In the genomic region with DNA sequence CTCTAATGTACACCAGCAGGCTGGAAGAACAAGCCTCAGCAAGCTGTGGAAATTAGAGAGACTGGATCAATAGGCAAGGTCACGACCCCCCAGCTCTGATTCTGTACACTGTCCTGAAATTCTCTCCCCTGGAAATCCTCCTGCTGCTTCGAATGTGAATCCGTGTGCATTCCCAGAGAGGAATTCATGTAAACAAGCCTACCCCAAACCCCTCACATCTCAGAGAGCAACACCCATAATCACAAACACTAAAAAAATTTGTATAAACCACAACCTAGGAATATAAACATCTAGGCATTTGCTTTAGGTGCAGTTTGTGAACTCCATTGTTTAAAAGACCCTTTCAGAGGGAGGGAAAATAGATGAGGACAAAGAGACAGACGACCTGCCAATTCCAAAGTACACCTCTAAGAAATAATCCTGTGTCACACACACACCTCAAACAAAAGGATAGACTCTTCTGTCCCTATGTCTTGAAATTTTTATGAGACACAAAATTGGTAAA, we compare ENCODE assay signal across 1 cellular context.
TF ChIP-seq lines count a peak whose summit lies in the region.

No MANE protein-coding gene starts in this region.

TF ChIP-seq in HepG2, 621 proteins besides CTCF, POLR2A, EP300 and RAD21 (continued from another document and continues in another):
- 0 out of 2 replicates have a peak, but pooled peaks have one; percentile 21 for TF ChIP-seq HNF1B (CRISPR knock-in tag; IDR thresholded peaks at IDR 0.05)
- 0 out of 2 replicates have a peak, but pooled peaks have one; percentile 18 for TF ChIP-seq MEIS2 (CRISPR knock-in tag; IDR thresholded peaks at IDR 0.05)
- no peak for TF ChIP-seq ZKSCAN1 (IDR thresholded peaks at IDR 0.05; ENCODE audit: low read length)
- peak; percentile 87; the same call in 1 of the 2 replicates for TF ChIP-seq GATA4 (IDR thresholded peaks at IDR 0.05; ENCODE audit: borderline replicate concordance, low read depth)
- peak; percentile 75; the same call in 1 of the 2 replicates for TF ChIP-seq ZNF670 (CRISPR knock-in tag; IDR thresholded peaks at IDR 0.05; ENCODE audit: borderline replicate concordance)
- no peak for TF ChIP-seq ATF2 (CRISPR knock-in tag; IDR thresholded peaks at IDR 0.05)
- no peak for TF ChIP-seq GPN1 (CRISPR knock-in tag; IDR thresholded peaks at IDR 0.05; ENCODE audit: borderline replicate concordance)
- TF ChIP-seq, protein P1, sequence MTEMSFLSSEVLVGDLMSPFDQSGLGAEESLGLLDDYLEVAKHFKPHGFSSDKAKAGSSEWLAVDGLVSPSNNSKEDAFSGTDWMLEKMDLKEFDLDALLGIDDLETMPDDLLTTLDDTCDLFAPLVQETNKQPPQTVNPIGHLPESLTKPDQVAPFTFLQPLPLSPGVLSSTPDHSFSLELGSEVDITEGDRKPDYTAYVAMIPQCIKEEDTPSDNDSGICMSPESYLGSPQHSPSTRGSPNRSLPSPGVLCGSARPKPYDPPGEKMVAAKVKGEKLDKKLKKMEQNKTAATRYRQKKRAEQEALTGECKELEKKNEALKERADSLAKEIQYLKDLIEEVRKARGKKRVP (CRISPR knock-in tag; IDR thresholded peaks at IDR 0.05) = 0 out of 4 replicates have a peak, but pooled peaks of 1 of the 2 experiments have one; percentile 41
- TF ChIP-seq CEBPG (CRISPR knock-in tag; IDR thresholded peaks at IDR 0.05) = no peak
- TF ChIP-seq, protein P2, sequence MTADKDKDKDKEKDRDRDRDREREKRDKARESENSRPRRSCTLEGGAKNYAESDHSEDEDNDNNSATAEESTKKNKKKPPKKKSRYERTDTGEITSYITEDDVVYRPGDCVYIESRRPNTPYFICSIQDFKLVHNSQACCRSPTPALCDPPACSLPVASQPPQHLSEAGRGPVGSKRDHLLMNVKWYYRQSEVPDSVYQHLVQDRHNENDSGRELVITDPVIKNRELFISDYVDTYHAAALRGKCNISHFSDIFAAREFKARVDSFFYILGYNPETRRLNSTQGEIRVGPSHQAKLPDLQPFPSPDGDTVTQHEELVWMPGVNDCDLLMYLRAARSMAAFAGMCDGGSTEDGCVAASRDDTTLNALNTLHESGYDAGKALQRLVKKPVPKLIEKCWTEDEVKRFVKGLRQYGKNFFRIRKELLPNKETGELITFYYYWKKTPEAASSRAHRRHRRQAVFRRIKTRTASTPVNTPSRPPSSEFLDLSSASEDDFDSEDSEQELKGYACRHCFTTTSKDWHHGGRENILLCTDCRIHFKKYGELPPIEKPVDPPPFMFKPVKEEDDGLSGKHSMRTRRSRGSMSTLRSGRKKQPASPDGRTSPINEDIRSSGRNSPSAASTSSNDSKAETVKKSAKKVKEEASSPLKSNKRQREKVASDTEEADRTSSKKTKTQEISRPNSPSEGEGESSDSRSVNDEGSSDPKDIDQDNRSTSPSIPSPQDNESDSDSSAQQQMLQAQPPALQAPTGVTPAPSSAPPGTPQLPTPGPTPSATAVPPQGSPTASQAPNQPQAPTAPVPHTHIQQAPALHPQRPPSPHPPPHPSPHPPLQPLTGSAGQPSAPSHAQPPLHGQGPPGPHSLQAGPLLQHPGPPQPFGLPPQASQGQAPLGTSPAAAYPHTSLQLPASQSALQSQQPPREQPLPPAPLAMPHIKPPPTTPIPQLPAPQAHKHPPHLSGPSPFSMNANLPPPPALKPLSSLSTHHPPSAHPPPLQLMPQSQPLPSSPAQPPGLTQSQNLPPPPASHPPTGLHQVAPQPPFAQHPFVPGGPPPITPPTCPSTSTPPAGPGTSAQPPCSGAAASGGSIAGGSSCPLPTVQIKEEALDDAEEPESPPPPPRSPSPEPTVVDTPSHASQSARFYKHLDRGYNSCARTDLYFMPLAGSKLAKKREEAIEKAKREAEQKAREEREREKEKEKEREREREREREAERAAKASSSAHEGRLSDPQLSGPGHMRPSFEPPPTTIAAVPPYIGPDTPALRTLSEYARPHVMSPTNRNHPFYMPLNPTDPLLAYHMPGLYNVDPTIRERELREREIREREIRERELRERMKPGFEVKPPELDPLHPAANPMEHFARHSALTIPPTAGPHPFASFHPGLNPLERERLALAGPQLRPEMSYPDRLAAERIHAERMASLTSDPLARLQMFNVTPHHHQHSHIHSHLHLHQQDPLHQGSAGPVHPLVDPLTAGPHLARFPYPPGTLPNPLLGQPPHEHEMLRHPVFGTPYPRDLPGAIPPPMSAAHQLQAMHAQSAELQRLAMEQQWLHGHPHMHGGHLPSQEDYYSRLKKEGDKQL (CRISPR knock-in tag; IDR thresholded peaks at IDR 0.05; ENCODE audit: low read depth) = peak; percentile 10; the same call in 1 of the 2 replicates
- TF ChIP-seq ZNF350 (CRISPR knock-in tag; IDR thresholded peaks at IDR 0.05; ENCODE audit: borderline replicate concordance, low read depth) = peak; percentile 48; the same call in 1 of the 2 replicates
- no peak for TF ChIP-seq CCAR2 (optimal IDR thresholded peaks at IDR 0.05; ENCODE audit: low read depth, low read length)
- no peak for TF ChIP-seq ZC3H13 (CRISPR knock-in tag; IDR thresholded peaks at IDR 0.05)
- TF ChIP-seq CCDC6 (CRISPR knock-in tag; IDR thresholded peaks at IDR 0.05) = no peak
- peak; percentile 41 for TF ChIP-seq TFE3 (CRISPR knock-in tag; IDR thresholded peaks at IDR 0.05)
- peak; percentile 75 for TF ChIP-seq ISL2 (CRISPR knock-in tag; IDR thresholded peaks at IDR 0.05)
- TF ChIP-seq ZNF792 (CRISPR knock-in tag; IDR thresholded peaks at IDR 0.05) = peak; percentile 15; the same call in 1 of the 2 replicates
- TF ChIP-seq JUND (CRISPR knock-in tag; IDR thresholded peaks at IDR 0.05) = no peak
- TF ChIP-seq HOMEZ (CRISPR knock-in tag; IDR thresholded peaks at IDR 0.05; ENCODE audit: low read depth) = 0 out of 2 replicates have a peak, but pooled peaks have one; percentile 37
- TF ChIP-seq, protein P3, sequence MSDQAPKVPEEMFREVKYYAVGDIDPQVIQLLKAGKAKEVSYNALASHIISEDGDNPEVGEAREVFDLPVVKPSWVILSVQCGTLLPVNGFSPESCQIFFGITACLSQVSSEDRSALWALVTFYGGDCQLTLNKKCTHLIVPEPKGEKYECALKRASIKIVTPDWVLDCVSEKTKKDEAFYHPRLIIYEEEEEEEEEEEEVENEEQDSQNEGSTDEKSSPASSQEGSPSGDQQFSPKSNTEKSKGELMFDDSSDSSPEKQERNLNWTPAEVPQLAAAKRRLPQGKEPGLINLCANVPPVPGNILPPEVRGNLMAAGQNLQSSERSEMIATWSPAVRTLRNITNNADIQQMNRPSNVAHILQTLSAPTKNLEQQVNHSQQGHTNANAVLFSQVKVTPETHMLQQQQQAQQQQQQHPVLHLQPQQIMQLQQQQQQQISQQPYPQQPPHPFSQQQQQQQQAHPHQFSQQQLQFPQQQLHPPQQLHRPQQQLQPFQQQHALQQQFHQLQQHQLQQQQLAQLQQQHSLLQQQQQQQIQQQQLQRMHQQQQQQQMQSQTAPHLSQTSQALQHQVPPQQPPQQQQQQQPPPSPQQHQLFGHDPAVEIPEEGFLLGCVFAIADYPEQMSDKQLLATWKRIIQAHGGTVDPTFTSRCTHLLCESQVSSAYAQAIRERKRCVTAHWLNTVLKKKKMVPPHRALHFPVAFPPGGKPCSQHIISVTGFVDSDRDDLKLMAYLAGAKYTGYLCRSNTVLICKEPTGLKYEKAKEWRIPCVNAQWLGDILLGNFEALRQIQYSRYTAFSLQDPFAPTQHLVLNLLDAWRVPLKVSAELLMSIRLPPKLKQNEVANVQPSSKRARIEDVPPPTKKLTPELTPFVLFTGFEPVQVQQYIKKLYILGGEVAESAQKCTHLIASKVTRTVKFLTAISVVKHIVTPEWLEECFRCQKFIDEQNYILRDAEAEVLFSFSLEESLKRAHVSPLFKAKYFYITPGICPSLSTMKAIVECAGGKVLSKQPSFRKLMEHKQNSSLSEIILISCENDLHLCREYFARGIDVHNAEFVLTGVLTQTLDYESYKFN (CRISPR knock-in tag; conservative IDR thresholded peaks at IDR 0.05) = peak; percentile 92
- no peak for TF ChIP-seq GLI4 (CRISPR knock-in tag; IDR thresholded peaks at IDR 0.05; ENCODE audit: borderline replicate concordance)
- no peak for TF ChIP-seq ZNF20 (CRISPR knock-in tag; IDR thresholded peaks at IDR 0.05)
- TF ChIP-seq, protein P4, sequence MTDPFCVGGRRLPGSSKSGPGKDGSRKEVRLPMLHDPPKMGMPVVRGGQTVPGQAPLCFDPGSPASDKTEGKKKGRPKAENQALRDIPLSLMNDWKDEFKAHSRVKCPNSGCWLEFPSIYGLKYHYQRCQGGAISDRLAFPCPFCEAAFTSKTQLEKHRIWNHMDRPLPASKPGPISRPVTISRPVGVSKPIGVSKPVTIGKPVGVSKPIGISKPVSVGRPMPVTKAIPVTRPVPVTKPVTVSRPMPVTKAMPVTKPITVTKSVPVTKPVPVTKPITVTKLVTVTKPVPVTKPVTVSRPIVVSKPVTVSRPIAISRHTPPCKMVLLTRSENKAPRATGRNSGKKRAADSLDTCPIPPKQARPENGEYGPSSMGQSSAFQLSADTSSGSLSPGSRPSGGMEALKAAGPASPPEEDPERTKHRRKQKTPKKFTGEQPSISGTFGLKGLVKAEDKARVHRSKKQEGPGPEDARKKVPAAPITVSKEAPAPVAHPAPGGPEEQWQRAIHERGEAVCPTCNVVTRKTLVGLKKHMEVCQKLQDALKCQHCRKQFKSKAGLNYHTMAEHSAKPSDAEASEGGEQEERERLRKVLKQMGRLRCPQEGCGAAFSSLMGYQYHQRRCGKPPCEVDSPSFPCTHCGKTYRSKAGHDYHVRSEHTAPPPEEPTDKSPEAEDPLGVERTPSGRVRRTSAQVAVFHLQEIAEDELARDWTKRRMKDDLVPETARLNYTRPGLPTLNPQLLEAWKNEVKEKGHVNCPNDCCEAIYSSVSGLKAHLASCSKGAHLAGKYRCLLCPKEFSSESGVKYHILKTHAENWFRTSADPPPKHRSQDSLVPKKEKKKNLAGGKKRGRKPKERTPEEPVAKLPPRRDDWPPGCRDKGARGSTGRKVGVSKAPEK (CRISPR knock-in tag; IDR thresholded peaks at IDR 0.05; ENCODE audit: borderline replicate concordance) = no peak
